In genomic region chr2:54912305-54912704, GRCh38 we compare ENCODE assay signal across 8 cellular contexts.
"Had no signal": no experiment of that assay in that cellular context is flagged by ENCODE, and none has a peak within 500 bp of the region (broad histone marks: within the 10 kb centered on the region; RNA-seq: fewer than 3 reads in every experiment).

No MANE protein-coding gene starts in this region.

- H3K4me3 Mint-ChIP-seq: H9 had no signal

- DNase-seq: GM23248, H9, HCEC 1CT, KBM-7 had no signal

- H3K4me1 Mint-ChIP-seq: H9 had no signal

- H3K4me2 ChIP-seq: KMS-11 had no signal

- H3K9ac ChIP-seq: GM23248, KMS-11 had no signal

- FAIRE-seq: H1, H54, HTR-8/SVneo had no signal

- H3K4me3 ChIP-seq: GM23248 had no signal

- H3K27ac Mint-ChIP-seq: H9 had no signal

- H3K9me3 Mint-ChIP-seq: H9 had no signal

- H2AFZ ChIP-seq: GM23248 had no signal

- H3K27ac ChIP-seq: GM23248, KMS-11 had no signal
